In the genomic region with DNA sequence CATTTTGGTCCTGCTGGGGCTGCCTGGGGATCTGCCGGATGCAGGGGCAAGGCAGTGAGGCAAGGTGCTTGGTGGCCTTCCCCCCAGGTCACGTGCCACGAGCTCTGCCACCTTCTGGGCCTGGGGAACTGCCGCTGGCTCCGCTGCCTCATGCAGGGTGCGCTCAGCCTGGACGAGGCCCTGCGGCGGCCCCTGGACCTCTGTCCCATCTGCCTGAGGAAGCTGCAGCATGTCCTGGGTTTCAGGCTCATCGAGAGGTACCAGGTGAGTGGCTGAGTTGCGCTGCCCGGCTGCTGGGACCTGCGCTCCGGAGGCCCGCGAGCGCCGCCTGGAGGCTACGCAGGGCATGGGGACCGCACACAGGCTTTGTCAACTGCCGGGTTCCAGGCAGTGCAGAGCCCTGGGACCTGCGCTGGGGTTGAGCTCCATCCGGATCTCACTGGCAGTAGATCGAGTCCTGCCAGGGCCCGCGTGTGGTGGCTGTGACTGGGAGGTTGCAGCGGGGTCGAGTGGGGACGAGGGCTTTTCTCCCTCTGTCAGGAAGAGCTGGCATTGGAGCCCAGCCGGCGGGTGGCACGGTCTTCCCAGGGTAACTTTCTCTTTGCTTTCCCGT, we compare ENCODE assay signal across 8 cellular contexts. TPM values are rescaled to one million over a fixed set of nuclear protein-coding genes. Genes with fewer than 3 reads are reported as not detected.
DNase-seq lines count a peak whose midpoint lies in the region; ATAC-seq and TF ChIP-seq lines count a peak whose summit lies in the region.

No MANE protein-coding gene starts in this region.

- H3K9me3 Mint-ChIP-seq in mesothelial cell of epicardium: peaks cover 6% of the 10 kb centered on the region

- no peak overlapping the region for H3K27ac Mint-ChIP-seq in mesothelial cell of epicardium

- ATAC-seq in GM18498 (IDR thresholded peaks at IDR 0.05; ENCODE audit: unreplicated experiment) (peak; percentile 79), HG02571 (IDR thresholded peaks at IDR 0.05; ENCODE audit: unreplicated experiment) (peak; percentile 77)

- H3K4me1 Mint-ChIP-seq in mesothelial cell of epicardium: peaks cover 4% of the 10 kb centered on the region

- peaks cover 9% of the 10 kb centered on the region for H3K36me3 Mint-ChIP-seq in mesothelial cell of epicardium

- peak; percentile 43 for DNase-seq in NCI-H1694 treated with DMSO at 0.1 percent for 48 hours (lab: John Stamatoyannopoulos, UW)
- peak; percentile 52 to 65 for DNase-seq in activated CD4-positive, alpha-beta T cell treated with anti-CD3 and anti-CD28 coated beads, Interleukin-2, amount 50 U/mL, for 24 hours (ENCODE audit: low read depth in 1 of 2, low spot score in 1 of 2)
- peak; percentile 34 to 61 for DNase-seq in dermis microvascular lymphatic vessel endothelial cell (ENCODE audit: low read depth in 2 of 2)
- DNase-seq in mesothelial cell of epicardium (ENCODE audit: low spot score in 2 of 2, unreplicated experiment in 2 of 2): peak; percentile 54 to 83
- peak; percentile 52 to 59 for DNase-seq in stimulated activated CD8-positive, alpha-beta memory T cell treated with anti-CD3 and anti-CD28 coated beads, Interleukin-2, amount 100 ng/mL, for 1 hour (ENCODE audit: low read depth in 2 of 2)
- DNase-seq in amniotic stem cell (lab: John Stamatoyannopoulos, UW): no peak

- no peak overlapping the region for H3K4me3 Mint-ChIP-seq in mesothelial cell of epicardium

- H3K27me3 Mint-ChIP-seq in mesothelial cell of epicardium (ENCODE audit: low read depth): peaks cover 4% of the 10 kb centered on the region

- peak; percentile 87 for TF ChIP-seq CTCF in mesothelial cell of epicardium (IDR thresholded peaks at IDR 0.05; ENCODE audit: unreplicated experiment)

RNA-seq across cellular contexts. Expression of gene AMZ1, which starts 21.7 kb away (rescaled TPM):
- under 0.01 TPM in 1 of 2 replicates, not detected in the other for total RNA-seq in dermis microvascular lymphatic vessel endothelial cell
- 0.05 to 0.49 TPM (median 0.13 TPM) in 3 replicates for total RNA-seq in mesothelial cell of epicardium
